ENCODE assay signal across 10 cellular contexts in the genomic region with DNA sequence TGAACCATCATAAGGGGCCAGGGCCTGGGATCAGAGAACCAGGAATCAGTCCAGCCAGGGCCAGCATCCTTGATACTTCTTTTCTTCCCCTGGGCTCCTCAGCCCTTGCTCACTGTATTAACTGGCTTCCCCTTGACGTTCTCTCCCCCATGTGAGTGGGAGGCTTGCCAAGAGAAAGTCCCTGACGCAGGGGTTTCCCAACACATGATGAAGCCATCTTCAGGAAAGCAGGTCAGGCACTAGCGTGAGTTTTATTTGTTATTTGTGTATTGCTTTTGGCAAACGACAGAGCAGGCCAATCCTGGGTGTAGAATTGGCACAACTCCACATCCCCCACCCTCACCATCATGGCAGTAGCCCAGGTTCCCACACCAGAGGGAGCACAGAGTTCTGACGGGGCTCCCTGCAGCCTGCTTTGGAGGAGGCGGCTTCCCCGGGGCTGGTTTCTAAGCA.
A peak's percentile ranks its signal among the peaks of the same experiment; 100 is the strongest.
DNase-seq lines count a peak whose midpoint lies in the region; ATAC-seq and TF ChIP-seq lines count a peak whose summit lies in the region.
"Had no signal": no experiment of that assay in that cellular context is flagged by ENCODE, and none has a peak within 500 bp of the region (broad histone marks: within the 10 kb centered on the region; RNA-seq: fewer than 3 reads in every experiment).

No MANE protein-coding gene starts in this region.

- TF ChIP-seq CTCF in type B pancreatic cell (conservative IDR thresholded peaks at IDR 0.05), result no peak

- no peak overlapping the region for H3K27ac Mint-ChIP-seq in type B pancreatic cell
- H3K27ac Mint-ChIP-seq: activated naive CD8-positive, alpha-beta T cell treated with anti-CD3 and anti-CD28 coated beads, Interleukin-2, amount 50 U/mL, for 24 hours had no signal

- peaks cover 3% of the 10 kb centered on the region for H3K27me3 Mint-ChIP-seq in type B pancreatic cell

- intact Hi-C loops in Right ventricle myocardium superior (cut with DNase I), result no loop called here
- intact Hi-C loops in cardiac septum (cut with DNase I), result no loop called here
- intact Hi-C loops in left colon (cut with DNase I, micrococcal nuclease), result no loop called here

- H3K9me3 Mint-ChIP-seq in type B pancreatic cell, result no peaks in the 10 kb centered on the region
- H3K9me3 Mint-ChIP-seq: activated naive CD8-positive, alpha-beta T cell treated with anti-CD3 and anti-CD28 coated beads, Interleukin-2, amount 50 U/mL, for 24 hours had no signal

- ATAC-seq in Right ventricle myocardium superior (ENCODE audit: poor library complexity) (peak; percentile 31), left colon (no peak), GM19328 (IDR thresholded peaks at IDR 0.05; ENCODE audit: unreplicated experiment) (no peak), left lobe of liver (no peak)
- ATAC-seq: activated naive CD8-positive, alpha-beta T cell treated with anti-CD3 and anti-CD28 coated beads, Interleukin-2, amount 50 U/mL, for 24 hours had no signal

- H3K36me3 Mint-ChIP-seq in type B pancreatic cell, result no peaks in the 10 kb centered on the region

- H3K4me1 Mint-ChIP-seq in type B pancreatic cell (ENCODE audit: unreplicated experiment), result no peaks in the 10 kb centered on the region
- H3K4me1 Mint-ChIP-seq: activated naive CD8-positive, alpha-beta T cell treated with anti-CD3 and anti-CD28 coated beads, Interleukin-2, amount 50 U/mL, for 24 hours had no signal

- H3K4me3 Mint-ChIP-seq in type B pancreatic cell, result no peak overlapping the region
- H3K4me3 Mint-ChIP-seq: activated naive CD8-positive, alpha-beta T cell treated with anti-CD3 and anti-CD28 coated beads, Interleukin-2, amount 50 U/mL, for 24 hours had no signal

- DNase-seq in Right ventricle myocardium superior, result no peak
- DNase-seq in cardiac septum (ENCODE audit: low spot score), result no peak
- peak; percentile 85 for DNase-seq in brain pericyte (ENCODE audit: low read depth, low spot score)
- DNase-seq in left colon, result peak; percentile 9 to 33
- DNase-seq in midbrain (lab: John Stamatoyannopoulos, UW), result no peak
- no peak for DNase-seq in type B pancreatic cell (ENCODE audit: extremely low spot score, unreplicated experiment)
- no peak for DNase-seq in left lobe of liver (ENCODE audit: low spot score)
- DNase-seq: activated CD4-positive, alpha-beta T cell treated with anti-CD3 and anti-CD28 coated beads, Interleukin-2, amount 50 U/mL, for 4 hours; activated naive CD8-positive, alpha-beta T cell treated with anti-CD3 and anti-CD28 coated beads, Interleukin-2, amount 50 U/mL, for 24 hours had no signal

Comparison
In these comparisons a context has a peak if more than half of its experiments do, and no peak if none do; other contexts are left out.
1. DNase-seq: peak in brain pericyte (single experiment) and left colon (2 of 2); none in Right ventricle myocardium superior (single experiment), cardiac septum (single experiment), midbrain (single experiment), type B pancreatic cell (single experiment) and left lobe of liver (single experiment).